ENCODE assay signal across 15 cellular contexts in the genomic region with DNA sequence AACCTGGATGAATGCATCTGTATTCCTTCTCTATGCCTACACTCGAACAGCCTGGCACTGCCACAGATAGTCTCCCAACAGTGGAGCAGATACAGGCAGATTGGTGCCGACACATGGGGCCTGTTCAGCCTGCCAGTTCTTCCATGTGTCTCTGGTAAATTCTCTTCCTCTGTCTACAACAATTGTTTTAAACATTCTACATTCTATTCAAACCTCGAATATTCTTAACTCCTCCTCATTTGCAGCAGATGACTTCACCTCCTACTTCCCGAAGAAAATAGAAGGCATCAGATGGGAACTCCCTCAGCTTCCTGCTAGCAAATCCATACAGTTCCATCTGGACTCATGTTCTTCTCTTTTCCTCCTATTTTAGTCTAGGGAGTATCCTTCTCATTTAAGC. TPM values are rescaled to one million over a fixed set of nuclear protein-coding genes. Genes with fewer than 3 reads are reported as not detected.
"Had no signal": no experiment of that assay in that cellular context is flagged by ENCODE, and none has a peak within 500 bp of the region (broad histone marks: within the 10 kb centered on the region; RNA-seq: fewer than 3 reads in every experiment).

No MANE protein-coding gene starts in this region.

- DNase-seq: activated CD4-positive, alpha-beta T cell treated with anti-CD3 and anti-CD28 coated beads, Interleukin-2, amount 10 ng/mL, durations not matched to agents 24 days and 14 days; activated CD8-positive, alpha-beta memory T cell treated with anti-CD3 and anti-CD28 coated beads, Interleukin-2, amount 10 ng/mL, durations not matched to agents 7 days and 5 days; activated CD8-positive, alpha-beta T cell treated with anti-CD3 and anti-CD28 coated beads for 36 hours; activated effector memory CD4-positive, alpha-beta T cell treated with anti-CD3 and anti-CD28 coated beads, Interleukin-2, amount 50 U/mL, for 16 hours; activated naive CD4-positive, alpha-beta T cell treated with anti-CD3 and anti-CD28 coated beads, Interleukin-2, amount 50 U/mL, for 16 hours; activated naive CD8-positive, alpha-beta T cell treated with anti-CD3 and anti-CD28 coated beads, Interleukin-2, amount 50 U/mL, for 24 hours; activated T-cell treated with anti-CD3 and anti-CD28 coated beads for 4 hours; endodermal cell; islet precursor cell; lower lobe of right lung; naive thymus-derived CD4-positive, alpha-beta T cell; stimulated activated CD4-positive, alpha-beta T cell treated with anti-CD3 and anti-CD28 coated beads, Interleukin-12 subunit alpha, Interleukin-12 subunit beta, amount 100 ng/mL, for 4 hours; stimulated activated naive CD8-positive, alpha-beta T cell treated with anti-CD3 and anti-CD28 coated beads, Interleukin-15, amount 100 ng/mL, for 72 hours had no signal

RNA-seq across cellular contexts. Expression of a gene that starts 43.1 kb away (rescaled TPM):
- total RNA-seq: activated CD4-positive, alpha-beta T cell treated with anti-CD3 and anti-CD28 coated beads, Interleukin-2, amount 10 ng/mL, durations not matched to agents 24 days and 14 days; activated CD8-positive, alpha-beta memory T cell treated with anti-CD3 and anti-CD28 coated beads, Interleukin-2, amount 10 ng/mL, durations not matched to agents 7 days and 5 days; activated CD8-positive, alpha-beta T cell treated with anti-CD3 and anti-CD28 coated beads for 36 hours; mesenteric fat pad; naive thymus-derived CD4-positive, alpha-beta T cell; T-helper 2 cell treated with Interferon-gamma antibody and Interleukin-4, amounts not matched to agents 100 ng/mL and 5 ng/mL, for 36 hours had no signal
